ENCODE assay signal across 8 cellular contexts in the genomic region with DNA sequence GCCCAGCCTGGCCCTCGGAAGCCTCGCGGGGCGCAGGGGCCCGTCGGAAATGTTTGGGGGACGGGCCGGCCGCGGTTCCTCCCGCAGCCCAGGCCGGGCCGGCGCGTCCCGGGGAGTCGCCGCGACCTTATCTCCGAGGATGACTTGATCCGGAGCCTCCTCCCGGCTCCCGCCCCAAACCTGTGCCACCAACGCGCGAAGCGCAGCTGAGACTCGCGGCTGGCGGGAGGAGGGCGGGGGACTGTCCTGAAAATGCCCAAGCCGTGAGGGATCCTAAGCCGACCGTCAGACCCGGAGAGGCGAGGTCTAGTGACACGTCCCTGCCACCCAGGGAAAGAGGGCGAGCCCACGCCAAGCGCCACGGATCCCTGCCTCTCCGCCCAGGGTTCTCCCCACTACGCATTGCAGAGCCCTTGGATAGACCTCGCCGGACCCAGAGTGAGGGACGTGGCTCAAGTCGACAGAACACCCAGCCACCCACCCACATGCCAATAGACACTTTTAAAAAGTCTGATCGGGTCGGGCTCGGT. TPM values are rescaled to one million over a fixed set of nuclear protein-coding genes. Genes with fewer than 3 reads are reported as not detected.
DNase-seq lines count a peak whose midpoint lies in the region; ATAC-seq and TF ChIP-seq lines count a peak whose summit lies in the region.

No MANE protein-coding gene starts in this region.

- H4K91ac ChIP-seq in trophoblast cell (ENCODE audit: low read depth, low read length), result peak overlapping the region; percentile 94

- H3K9me2 ChIP-seq in GM23338 (ENCODE audit: insufficient read depth), result no peaks in the 10 kb centered on the region

- H2AFZ ChIP-seq in GM23338, result no peak overlapping the region
- peak overlapping the region; percentile 75 for H2AFZ ChIP-seq in trophoblast cell (ENCODE audit: insufficient read depth, low read length, poor library complexity)

- no peaks in the 10 kb centered on the region for H3K9me3 Mint-ChIP-seq in GM23338

- DNase-seq in EH (ENCODE audit: low read depth) (peak; percentile 39), GM23338 (ENCODE audit: low spot score) (peak; percentile 32), SK-N-MC (ENCODE audit: low read depth, low spot score) (no peak), fibroblast of pulmonary artery (ENCODE audit: low read depth) (no peak), trophoblast cell (peak in 1 of 2 donors; percentile 46), A172 (ENCODE audit: low spot score) (no peak), cerebellar nuclear complex (lab: John Stamatoyannopoulos, UW) (no peak), NCI-H226 (no peak)

- no peak overlapping the region for H2BK12ac ChIP-seq in trophoblast cell (ENCODE audit: low read length)

- WGBS in trophoblast cell (ENCODE audit: extremely low coverage, insufficient coverage, insufficient read length), result no CpG with 5 or more reads among the region's 50 CpGs

- peaks cover 14% of the 10 kb centered on the region for H3K79me1 ChIP-seq in trophoblast cell (ENCODE audit: low read length)

- H3K27me3 ChIP-seq in GM23338 (ENCODE audit: insufficient read depth) (peaks cover 51% of the 10 kb centered on the region), trophoblast cell (ENCODE audit: insufficient read depth, low read length) (peaks cover 16% of the 10 kb centered on the region)

- H3K4ac ChIP-seq in trophoblast cell (ENCODE audit: low read depth, low read length), result no peak overlapping the region

- peak; percentile 11 for ATAC-seq in GM23338

- H3K4me1 Mint-ChIP-seq in GM23338, result peaks cover 22% of the 10 kb centered on the region; the same call in 2 of the 3 replicates

- no peak overlapping the region for H3K23ac ChIP-seq in trophoblast cell (ENCODE audit: low read length)

- peak overlapping the region; percentile 93 for H3K14ac ChIP-seq in trophoblast cell (ENCODE audit: low read length)

- H2BK120ac ChIP-seq in trophoblast cell (ENCODE audit: insufficient read depth, low read length, poor library complexity), result peak overlapping the region; percentile 46

- peak overlapping the region; percentile 79 for H4K8ac ChIP-seq in trophoblast cell (ENCODE audit: low read depth, low read length)

- no peaks in the 10 kb centered on the region for H3F3A ChIP-seq in GM23338 (replicated peaks; ENCODE audit: low read depth)

- peaks cover 11% of the 10 kb centered on the region; the same call in 2 of the 3 replicates for H3K36me3 Mint-ChIP-seq in GM23338 (ENCODE audit: low read depth)

- H4K20me1 ChIP-seq in GM23338 (replicated peaks; ENCODE audit: insufficient read depth), result no peaks in the 10 kb centered on the region

- H2AK5ac ChIP-seq in trophoblast cell (ENCODE audit: low read length), result no peak overlapping the region

- H3K27ac ChIP-seq in GM23338 (ENCODE audit: low read depth) (no peak overlapping the region), SK-N-MC (no peak overlapping the region), trophoblast cell (ENCODE audit: low read depth, low read length) (no peak overlapping the region)

- no peaks in the 10 kb centered on the region for H3K36me3 ChIP-seq in GM23338 (ENCODE audit: insufficient read depth)
- peaks cover 3% of the 10 kb centered on the region; the same call in 1 of the 2 replicates for H3K36me3 ChIP-seq in SK-N-MC (ENCODE audit: insufficient read depth, low read length)
- peaks cover 6 to 8% of the 10 kb centered on the region in 2 experiments for H3K36me3 ChIP-seq in trophoblast cell (ENCODE audit: control insufficient read depth in 1 of 2, insufficient read depth in 2 of 2, low read length in 2 of 2)

- H4K12ac ChIP-seq in trophoblast cell (ENCODE audit: low read depth, low read length), result peak overlapping the region; percentile 47

- 0 out of 2 replicates have a peak overlapping the region, but pooled peaks have one; percentile 43 for H3K4me2 ChIP-seq in GM23338
- H3K4me2 ChIP-seq in trophoblast cell (ENCODE audit: low read length), result peak overlapping the region; percentile 79

- H3K9me3 ChIP-seq in SK-N-MC (ENCODE audit: low read depth, low read length) (no peaks in the 10 kb centered on the region), trophoblast cell (ENCODE audit: insufficient read depth, low read depth, low read length) (no peaks in the 10 kb centered on the region)

- H2BK5ac ChIP-seq in trophoblast cell (ENCODE audit: low read depth, low read length, poor library complexity), result no peak overlapping the region

- H3K4me1 ChIP-seq in GM23338 (ENCODE audit: insufficient read depth) (no peaks in the 10 kb centered on the region; the same call in 1 of the 2 replicates), trophoblast cell (ENCODE audit: control insufficient read depth in 1 of 2, insufficient read depth in 2 of 2, low read length in 2 of 2) (peaks cover 0 to 2% of the 10 kb centered on the region in 2 experiments)

- no peaks in the 10 kb centered on the region for H3K79me2 ChIP-seq in GM23338 (replicated peaks; ENCODE audit: insufficient read depth)
- H3K79me2 ChIP-seq in trophoblast cell (ENCODE audit: control insufficient read depth, insufficient read depth, low read length, poor library complexity), result peaks cover 6% of the 10 kb centered on the region

- H3K27me3 Mint-ChIP-seq in GM23338 (ENCODE audit: insufficient read depth, low read depth, poor library complexity), result peaks cover 45% of the 10 kb centered on the region

- H3K9ac ChIP-seq in SK-N-MC (ENCODE audit: insufficient read length) (no peak overlapping the region), trophoblast cell (ENCODE audit: low read length) (no peak overlapping the region)

- TF ChIP-seq CTCF in GM23338 (conservative IDR thresholded peaks at IDR 0.05; ENCODE audit: low read depth in 2 of 2), result no peak
- no peak for TF ChIP-seq CTCF in fibroblast of pulmonary artery (IDR thresholded peaks at IDR 0.05; ENCODE audit: low read length, missing control alignments)

- H3K4me3 Mint-ChIP-seq in GM23338, result peak overlapping the region; percentile 57; the same call in 2 of the 3 replicates

- H3K27ac Mint-ChIP-seq in GM23338, result no peak overlapping the region

- peak overlapping the region; percentile 93 for H3K18ac ChIP-seq in trophoblast cell (ENCODE audit: low read length)

- H3K4me3 ChIP-seq in GM23338 (peak overlapping the region; percentile 41; the same call in 1 of the 2 replicates), SK-N-MC (0 out of 2 replicates have a peak overlapping the region, but pooled peaks have one; percentile 28), fibroblast of pulmonary artery (replicated peaks; ENCODE audit: low read depth, low read length) (peak overlapping the region; percentile 19), trophoblast cell (ENCODE audit: low read depth, low read length) (peak overlapping the region; percentile 70)

TF ChIP-seq in GM23338, 12 proteins besides CTCF, POLR2A, EP300 and RAD21 (continues in another document):
- TF ChIP-seq EZH2 (IDR thresholded peaks at IDR 0.05; ENCODE audit: low read depth, unreplicated experiment), result peak; percentile 75

RNA-seq across cellular contexts. Expression of gene UTP14A, which starts 26.9 kb away (rescaled TPM):
- total RNA-seq in GM23338 (2014; rRNA removed; shearing (Covaris generic)), result 17.8 and 18.5 TPM in 2 replicates
- polyA plus RNA-seq in GM23338 (2016; fragmentation: Nextera tagmentation; extraction: Ambion mirVana), result 14.2 and 14.6 TPM in 2 replicates
- polyA plus RNA-seq in trophoblast cell (2013), result 16.0 and 16.8 TPM in 2 replicates
- total RNA-seq in A172 (2014; rRNA removed; shearing (Covaris generic)), result 15.8 and 16.1 TPM in 2 replicates

RNA-seq across cellular contexts. Expression of gene BCORL1, which starts 49.6 kb away (rescaled TPM):
- total RNA-seq in GM23338 (2014; rRNA removed; shearing (Covaris generic)), result 2.2 and 2.6 TPM in 2 replicates
- polyA plus RNA-seq in GM23338 (2016; fragmentation: Nextera tagmentation; extraction: Ambion mirVana), result 2.3 and 2.7 TPM in 2 replicates
- 26.2 and 26.3 TPM in 2 replicates for polyA plus RNA-seq in trophoblast cell (2013)
- 0.48 and 0.74 TPM in 2 replicates for total RNA-seq in A172 (2014; rRNA removed; shearing (Covaris generic))

Comparison
In these comparisons a context has a peak if more than half of its experiments do, and no peak if none do; other contexts are left out.
1. DNase-seq: peak in EH (single experiment) and GM23338 (single experiment); none in SK-N-MC (single experiment), fibroblast of pulmonary artery (single experiment), A172 (single experiment), cerebellar nuclear complex (0 of 2) and NCI-H226 (single experiment).
2. H3K4me3 ChIP-seq: peak in every context shown above with its lines; median percentile 70 in trophoblast cell; 41 in GM23338; 28 in SK-N-MC; 19 in fibroblast of pulmonary artery.